ENCODE assay signal across 10 cellular contexts in the genomic region with DNA sequence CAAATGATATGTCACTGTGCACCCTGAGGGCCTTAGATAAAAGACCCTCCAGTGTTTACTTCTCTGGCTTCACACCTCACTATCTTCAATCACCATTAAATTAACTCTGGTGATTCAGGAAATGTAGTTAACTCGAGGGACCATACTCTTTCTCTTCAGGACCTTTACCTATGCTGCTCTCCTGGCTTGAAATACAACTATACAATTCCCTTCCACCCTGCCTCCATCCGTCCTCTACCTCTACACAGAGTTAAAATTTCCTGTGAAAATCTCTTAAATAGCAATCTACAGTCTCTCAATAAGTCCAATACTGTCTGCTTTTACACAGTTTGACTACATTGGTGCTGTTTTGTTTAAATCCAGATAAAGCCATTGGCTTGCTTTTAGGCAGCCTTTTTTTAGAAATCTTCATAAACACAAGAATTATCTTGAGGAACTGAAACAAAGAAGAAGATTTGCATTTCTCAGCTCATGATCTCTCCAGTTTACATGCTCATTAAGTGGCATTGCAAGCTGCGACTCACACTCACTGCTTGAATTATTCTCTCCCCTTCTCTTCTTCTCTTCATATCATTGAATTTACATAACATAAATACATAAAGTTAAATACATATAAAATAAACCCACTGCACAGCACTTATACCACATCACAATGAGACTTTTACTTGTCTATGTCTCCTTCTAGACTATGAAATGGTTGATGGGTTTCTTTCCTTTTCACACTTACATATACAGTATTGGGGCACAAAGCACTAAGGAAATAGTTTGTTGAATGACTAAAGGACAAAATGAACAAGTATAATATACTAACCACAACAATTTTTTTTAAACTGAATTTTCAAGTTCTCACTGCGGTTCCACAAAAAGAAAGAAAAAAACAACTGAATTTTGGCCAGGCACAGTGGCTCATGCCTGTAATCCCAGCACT.
DNase-seq lines count a peak whose midpoint lies in the region; ATAC-seq and TF ChIP-seq lines count a peak whose summit lies in the region.
"Had no signal": no experiment of that assay in that cellular context is flagged by ENCODE, and none has a peak within 500 bp of the region (broad histone marks: within the 10 kb centered on the region; RNA-seq: fewer than 3 reads in every experiment).

No MANE protein-coding gene starts in this region.

- H3K27ac ChIP-seq in MM.1S (ENCODE audit: low read length) (peak overlapping the region; percentile 83), dorsolateral prefrontal cortex (no peak overlapping the region), mammary epithelial cell (ENCODE audit: insufficient read depth, low read depth, low read length) (no peak overlapping the region)
- H3K27ac ChIP-seq: neutrophil had no signal

- no peaks in the 10 kb centered on the region for H4K20me1 ChIP-seq in MM.1S (ENCODE audit: insufficient read depth, low read length)
- no peaks in the 10 kb centered on the region for H4K20me1 ChIP-seq in mammary epithelial cell (ENCODE audit: insufficient read depth, low read length)

- peaks cover 12% of the 10 kb centered on the region for H3F3A ChIP-seq in MM.1S (ENCODE audit: insufficient read depth, low read length)

- no peaks in the 10 kb centered on the region for H3K9me2 ChIP-seq in MM.1S (replicated peaks; ENCODE audit: insufficient read depth, low read length)

- H2AFZ ChIP-seq in MM.1S (ENCODE audit: low read length) (peak overlapping the region; percentile 59), mammary epithelial cell (ENCODE audit: low read depth, low read length) (no peak overlapping the region)

- H3K4me3 ChIP-seq in GM12865 (ENCODE audit: low read depth, low read length) (0 out of 2 replicates have a peak overlapping the region, but pooled peaks have one; percentile 4), MM.1S (ENCODE audit: low read length) (peak overlapping the region; percentile 29), dorsolateral prefrontal cortex (no peak overlapping the region), mammary epithelial cell (replicated peaks in 1 of 3; ENCODE audit: insufficient read depth in 1 of 3, low read depth in 2 of 3, low read length in 3 of 3) (no peak overlapping the region), HAP-1 (no peak overlapping the region)

- H3K9me3 ChIP-seq in MM.1S (replicated peaks; ENCODE audit: insufficient read depth, low read length) (no peaks in the 10 kb centered on the region), mammary epithelial cell (replicated peaks; ENCODE audit: insufficient read depth, low read length) (no peaks in the 10 kb centered on the region), HAP-1 (no peaks in the 10 kb centered on the region)
- H3K9me3 ChIP-seq: neutrophil had no signal

- in situ Hi-C loops in mammary epithelial cell (cut with MboI; ENCODE audit: low sequenced_read_pairs in 2 of 2): no loop called here
- in situ Hi-C loops in HAP-1 (cut with MboI; ENCODE audit: low sequenced_read_pairs): no loop called here

- no TSS peak for BruUV-seq in mammary epithelial cell (replicated peaks; lab: Mats Ljungman, UMichigan)

- intact Hi-C loops in dorsolateral prefrontal cortex (cut with DNase I) (no loop called here), mammary epithelial cell (cut with micrococcal nuclease) (no loop called here)

- H3K9ac ChIP-seq in MM.1S (ENCODE audit: low read length) (peak overlapping the region; percentile 37; the same call in 1 of the 2 replicates), mammary epithelial cell (ENCODE audit: insufficient read depth, low read length) (no peak overlapping the region)

- H3K27me3 ChIP-seq in MM.1S (replicated peaks; ENCODE audit: insufficient read depth, low read length) (no peaks in the 10 kb centered on the region), dorsolateral prefrontal cortex (no peaks in the 10 kb centered on the region), mammary epithelial cell (ENCODE audit: insufficient read depth, low read length) (peaks cover 3% of the 10 kb centered on the region), HAP-1 (ENCODE audit: low read depth) (no peaks in the 10 kb centered on the region)

- H3K4me1 ChIP-seq in MM.1S (ENCODE audit: low read length) (peaks cover 22% of the 10 kb centered on the region), mammary epithelial cell (ENCODE audit: insufficient read depth, low read length) (no peaks in the 10 kb centered on the region), HAP-1 (no peaks in the 10 kb centered on the region)

- H3K36me3 ChIP-seq in MM.1S (replicated peaks; ENCODE audit: insufficient read depth, low read length) (no peaks in the 10 kb centered on the region), mammary epithelial cell (ENCODE audit: insufficient read depth, low read length) (no peaks in the 10 kb centered on the region), HAP-1 (replicated peaks) (no peaks in the 10 kb centered on the region)
- H3K36me3 ChIP-seq: neutrophil had no signal

- 61% methylated on average over 4 of the region's 4 CpGs for WGBS in mammary epithelial cell (ENCODE audit: low coverage, missing lambda C conversion rate)

- dilution Hi-C loops in mammary epithelial cell (cut with HindIII; ENCODE audit: low sequenced_read_pairs): no loop called here

- TF ChIP-seq CTCF in GM12865 (IDR thresholded peaks at IDR 0.05; ENCODE audit: insufficient read depth, low read depth, low read length, missing control alignments) (no peak), MM.1S (IDR thresholded peaks at IDR 0.05; ENCODE audit: low read length) (no peak), dorsolateral prefrontal cortex (IDR thresholded peaks at IDR 0.05 in 54 of 56, conservative IDR thresholded peaks at IDR 0.05 in 2 of 56; ENCODE audit: low read depth in 1 of 56, partially characterized antibody in 56 of 56) (no peak), mammary epithelial cell (conservative IDR thresholded peaks at IDR 0.05 in 1 of 2, IDR thresholded peaks at IDR 0.05 in 1 of 2; ENCODE audit: extremely low read depth in 1 of 2, insufficient read depth in 1 of 2, low read depth in 1 of 2, low read length in 2 of 2) (no peak)

- CTCF ChIA-PET in mammary epithelial cell (lab: Charles Lee; ENCODE audit: low non-redundant PET): no interaction called here

- H3K4me2 ChIP-seq in MM.1S (ENCODE audit: low read depth, low read length): peak overlapping the region; percentile 74
- no peak overlapping the region for H3K4me2 ChIP-seq in mammary epithelial cell (ENCODE audit: insufficient read depth, low read depth, low read length)

- peak; percentile 97 for ATAC-seq in GM19438 (IDR thresholded peaks at IDR 0.05; ENCODE audit: low read depth, unreplicated experiment)
- peak; percentile 97 for ATAC-seq in HG02885 (IDR thresholded peaks at IDR 0.05; ENCODE audit: poor library complexity, unreplicated experiment)

- H3K79me2 ChIP-seq in MM.1S (ENCODE audit: low read length): no peaks in the 10 kb centered on the region
- no peaks in the 10 kb centered on the region for H3K79me2 ChIP-seq in mammary epithelial cell (ENCODE audit: insufficient read depth, low read length)

- peak; percentile 80 for DNase-seq in GM12865 (ENCODE audit: low read depth)
- peak; percentile 70 for DNase-seq in MM.1S
- DNase-seq in dorsolateral prefrontal cortex: no peak
- DNase-seq in activated T-cell treated with anti-CD3 and anti-CD28 coated beads for 4 hours: no peak
- no peak for DNase-seq in mammary epithelial cell
- no peak for DNase-seq in HAP-1 (ENCODE audit: low spot score in 2 of 2)
- DNase-seq: activated CD4-positive, alpha-beta T cell treated with anti-CD3 and anti-CD28 coated beads, Interleukin-2, amount 10 ng/mL, durations not matched to agents 24 days and 14 days had no signal

Comparison
In these comparisons a context has a peak if more than half of its experiments do, and no peak if none do; other contexts are left out.
1. DNase-seq: peak in GM12865 (single experiment) and MM.1S (single experiment); none in dorsolateral prefrontal cortex (0 of 10), activated T-cell treated with anti-CD3 and anti-CD28 coated beads for 4 hours (single experiment), mammary epithelial cell (single experiment) and HAP-1 (0 of 2).
2. H3K4me3 ChIP-seq: peak in GM12865 (single experiment) and MM.1S (single experiment); none in dorsolateral prefrontal cortex (0 of 59), mammary epithelial cell (0 of 3) and HAP-1 (single experiment).